Comparison of ENCODE assay signal across 32 cellular contexts in the genomic region with DNA sequence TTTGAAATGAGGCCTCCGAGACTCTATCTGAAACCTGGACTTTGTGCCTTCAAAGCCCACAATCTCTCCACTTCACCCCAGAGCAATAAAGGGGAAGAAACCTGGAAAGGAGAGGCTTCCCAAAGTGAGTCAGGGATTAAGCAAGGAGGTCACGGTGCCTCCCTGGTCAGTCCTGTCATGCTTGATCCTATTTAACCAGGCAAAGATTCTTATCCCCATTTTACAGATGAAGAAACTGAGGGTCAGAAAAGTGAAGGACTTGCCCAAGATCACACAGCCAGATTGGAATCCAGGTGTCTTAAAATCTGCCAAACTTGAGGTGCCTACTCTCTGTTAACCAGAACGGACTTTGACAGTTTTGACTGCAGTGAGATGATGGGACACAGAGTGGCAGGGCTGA. TPM values are rescaled to one million over a fixed set of nuclear protein-coding genes. Genes with fewer than 3 reads are reported as not detected.
"Had no signal": no experiment of that assay in that cellular context is flagged by ENCODE, and none has a peak within 500 bp of the region (broad histone marks: within the 10 kb centered on the region; RNA-seq: fewer than 3 reads in every experiment).

No MANE protein-coding gene starts in this region.

- H3K27ac Mint-ChIP-seq: activated CD4-positive, alpha-beta memory T cell treated with anti-CD3 and anti-CD28 coated beads for 36 hours; activated CD4-positive, alpha-beta T cell treated with anti-CD3 and anti-CD28 coated beads for 36 hours; activated CD4-positive, alpha-beta T cell treated with anti-CD3 and anti-CD28 coated beads, Interleukin-2, amount 10 ng/mL, durations not matched to agents 24 days and 14 days; activated naive CD8-positive, alpha-beta T cell treated with anti-CD3 and anti-CD28 coated beads, Interleukin-2, amount 10 ng/mL, durations not matched to agents 7 days and 5 days; activated T-helper 17 cell treated with anti-CD3 and anti-CD28 coated beads, Interleukin-2, amount 50 U/mL, for 72 hours; brain; dendritic cell treated with granulocyte-macrophage colony-stimulating factor and Interleukin-4, amounts not matched to agents 40 ng/mL and 50 ng/mL, for 4 days; effector memory CD8-positive, alpha-beta T cell had no signal

- H3K4me1 ChIP-seq: ascending aorta, breast epithelium, foreskin keratinocyte, gastrocnemius medialis had no signal

- ATAC-seq: activated CD4-positive, alpha-beta T cell treated with anti-CD3 and anti-CD28 coated beads for 36 hours; activated T-cell treated with anti-CD3 and anti-CD28 coated beads, Interleukin-2, amount 50 U/mL, for 4 hours; activated T-helper 17 cell treated with anti-CD3 and anti-CD28 coated beads, Interleukin-2, amount 50 U/mL, for 72 hours; effector memory CD8-positive, alpha-beta T cell; foreskin keratinocyte; gastrocnemius medialis had no signal

- H3K36me3 ChIP-seq: ascending aorta, breast epithelium, cardiac muscle cell, esophagus muscularis mucosa, gastrocnemius medialis, heart left ventricle had no signal

- H3K9me3 ChIP-seq: ascending aorta, breast epithelium, esophagus muscularis mucosa, gastrocnemius medialis, heart left ventricle had no signal

- H3K27me3 ChIP-seq: ascending aorta, breast epithelium, cardiac muscle cell, dorsolateral prefrontal cortex, gastrocnemius medialis had no signal

- H3K27ac ChIP-seq: ascending aorta, breast epithelium, cardiac muscle cell, coronary artery, dorsolateral prefrontal cortex, esophagus muscularis mucosa, foreskin keratinocyte, gastrocnemius medialis, heart left ventricle had no signal

- H3K36me3 Mint-ChIP-seq: activated CD4-positive, alpha-beta memory T cell treated with anti-CD3 and anti-CD28 coated beads for 36 hours; activated naive CD8-positive, alpha-beta T cell treated with anti-CD3 and anti-CD28 coated beads, Interleukin-2, amount 10 ng/mL, durations not matched to agents 7 days and 5 days; brain had no signal

- H3K27me3 Mint-ChIP-seq: activated T-helper 17 cell treated with anti-CD3 and anti-CD28 coated beads, Interleukin-2, amount 50 U/mL, for 72 hours had no signal

- DNase-seq: activated CD4-positive, alpha-beta memory T cell treated with anti-CD3 and anti-CD28 coated beads for 36 hours; activated CD4-positive, alpha-beta T cell treated with anti-CD3 and anti-CD28 coated beads for 36 hours; activated CD4-positive, alpha-beta T cell treated with anti-CD3 and anti-CD28 coated beads, Interleukin-2, amount 10 ng/mL, durations not matched to agents 24 days and 14 days; activated CD4-positive, CD25-positive, alpha-beta regulatory T cell; activated CD4-positive, CD25-positive, alpha-beta regulatory T cell treated with anti-CD3 and anti-CD28 coated beads, Interleukin-2, amount 50 U/mL, for 72 hours; activated CD8-positive, alpha-beta memory T cell treated with anti-CD3 and anti-CD28 coated beads for 24 hours; activated effector memory CD4-positive, alpha-beta T cell treated with Interleukin-2 at 50 U/mL for 16 hours; activated gamma-delta T cell treated with Interleukin-2 at 50 U/mL for 16 hours; activated naive CD4-positive, alpha-beta T cell treated with anti-CD3 and anti-CD28 coated beads, Interleukin-2, amount 50 U/mL, for 16 hours; activated naive CD4-positive, alpha-beta T cell treated with Interleukin-2 at 50 U/mL for 16 hours; activated naive CD8-positive, alpha-beta T cell treated with anti-CD3 and anti-CD28 coated beads, Interleukin-2, amount 10 ng/mL, durations not matched to agents 7 days and 5 days; activated T-cell treated with anti-CD3 and anti-CD28 coated beads, Interleukin-2, amount 50 U/mL, for 4 hours; dorsolateral prefrontal cortex; effector CD4-positive, alpha-beta T cell; effector memory CD8-positive, alpha-beta T cell; erythroblast; foreskin keratinocyte; gastrocnemius medialis; glutamatergic neuron; heart left ventricle; T-helper 2 cell had no signal

- H3K4me3 Mint-ChIP-seq: activated CD4-positive, alpha-beta memory T cell treated with anti-CD3 and anti-CD28 coated beads for 36 hours; activated CD4-positive, alpha-beta T cell treated with anti-CD3 and anti-CD28 coated beads for 36 hours; activated CD4-positive, alpha-beta T cell treated with anti-CD3 and anti-CD28 coated beads, Interleukin-2, amount 10 ng/mL, durations not matched to agents 24 days and 14 days; activated naive CD8-positive, alpha-beta T cell treated with anti-CD3 and anti-CD28 coated beads, Interleukin-2, amount 10 ng/mL, durations not matched to agents 7 days and 5 days; activated T-cell treated with anti-CD3 and anti-CD28 coated beads, Interleukin-2, amount 50 U/mL, for 4 hours; activated T-helper 17 cell treated with anti-CD3 and anti-CD28 coated beads, Interleukin-2, amount 50 U/mL, for 72 hours; brain; central memory CD8-positive, alpha-beta T cell; dendritic cell treated with granulocyte-macrophage colony-stimulating factor and Interleukin-4, amounts not matched to agents 40 ng/mL and 50 ng/mL, for 4 days; effector memory CD8-positive, alpha-beta T cell had no signal

- H3K9me3 Mint-ChIP-seq: activated CD4-positive, alpha-beta memory T cell treated with anti-CD3 and anti-CD28 coated beads for 36 hours; activated CD4-positive, alpha-beta T cell treated with anti-CD3 and anti-CD28 coated beads, Interleukin-2, amount 10 ng/mL, durations not matched to agents 24 days and 14 days; activated naive CD8-positive, alpha-beta T cell treated with anti-CD3 and anti-CD28 coated beads, Interleukin-2, amount 10 ng/mL, durations not matched to agents 7 days and 5 days; activated T-cell treated with anti-CD3 and anti-CD28 coated beads, Interleukin-2, amount 50 U/mL, for 4 hours; activated T-helper 17 cell treated with anti-CD3 and anti-CD28 coated beads, Interleukin-2, amount 50 U/mL, for 72 hours; brain; central memory CD8-positive, alpha-beta T cell; dendritic cell treated with granulocyte-macrophage colony-stimulating factor and Interleukin-4, amounts not matched to agents 40 ng/mL and 50 ng/mL, for 4 days; effector memory CD8-positive, alpha-beta T cell had no signal

- H3K4me3 ChIP-seq: ascending aorta, breast epithelium, cardiac muscle cell, coronary artery, dorsolateral prefrontal cortex, esophagus muscularis mucosa, gastrocnemius medialis, heart left ventricle had no signal

RNA-seq across cellular contexts. Expression of gene TMEM272, which starts 4.8 kb away (rescaled TPM):
- total RNA-seq: ascending aorta, esophagus muscularis mucosa, foreskin keratinocyte had no signal
- polyA plus RNA-seq: cardiac muscle cell, foreskin keratinocyte had no signal

RNA-seq across cellular contexts. Expression of gene CCDC70, which starts 21.6 kb away (rescaled TPM):
- total RNA-seq: activated CD4-positive, alpha-beta memory T cell treated with anti-CD3 and anti-CD28 coated beads for 36 hours; activated CD4-positive, alpha-beta T cell treated with anti-CD3 and anti-CD28 coated beads for 36 hours; activated CD4-positive, alpha-beta T cell treated with anti-CD3 and anti-CD28 coated beads, Interleukin-2, amount 10 ng/mL, durations not matched to agents 24 days and 14 days; activated naive CD8-positive, alpha-beta T cell treated with anti-CD3 and anti-CD28 coated beads, Interleukin-2, amount 10 ng/mL, durations not matched to agents 7 days and 5 days; activated T-cell treated with anti-CD3 and anti-CD28 coated beads, Interleukin-2, amount 50 U/mL, for 4 hours; ascending aorta; breast epithelium; cardiac muscle cell; cerebellum; dorsolateral prefrontal cortex; esophagus muscularis mucosa; foreskin keratinocyte; gastrocnemius medialis; heart left ventricle; T-helper 1 cell treated with Interleukin-12 subunit alpha and Interleukin-12 subunit beta and Interleukin-4 antibody, amounts not matched to agents 30 ng/mL and 1 ng/mL, for 36 hours had no signal
- polyA plus RNA-seq: cardiac muscle cell, foreskin keratinocyte, heart left ventricle had no signal
